In genomic region chr17:82351713-82352488, GRCh38 we compare ENCODE assay signal across 1 cellular context.
A peak's percentile ranks its signal among the peaks of the same experiment; 100 is the strongest.
TF ChIP-seq lines count a peak whose summit lies in the region.

No MANE protein-coding gene starts in this region.

TF ChIP-seq in GM12878, 131 proteins besides CTCF, POLR2A, EP300 and RAD21:
- TF ChIP-seq ZBTB11 (CRISPR knock-in tag; IDR thresholded peaks at IDR 0.05): no peak
- no peak for TF ChIP-seq WRNIP1 (IDR thresholded peaks at IDR 0.05; ENCODE audit: borderline replicate concordance, low read depth, low read length)
- TF ChIP-seq ATF2 (IDR thresholded peaks at IDR 0.05; ENCODE audit: low read length): no peak
- no peak for TF ChIP-seq PKNOX1 (IDR thresholded peaks at IDR 0.05)
- no peak for TF ChIP-seq ZSCAN29 (IDR thresholded peaks at IDR 0.05)
- peak; percentile 22; the same call in 1 of the 2 replicates for TF ChIP-seq ZNF592 (IDR thresholded peaks at IDR 0.05)
- TF ChIP-seq JUND (IDR thresholded peaks at IDR 0.05; ENCODE audit: low read depth, low read length): peak; percentile 33; the same call in 1 of the 2 replicates
- TF ChIP-seq ZZZ3 (IDR thresholded peaks at IDR 0.05; ENCODE audit: control insufficient read depth, insufficient read length, low read depth): no peak
- TF ChIP-seq SRF (IDR thresholded peaks at IDR 0.05; ENCODE audit: low read depth in 2 of 2, low read length in 2 of 2): no peak
- 0 out of 2 replicates have a peak, but pooled peaks have one; percentile 4 for TF ChIP-seq CREB1 (IDR thresholded peaks at IDR 0.05; ENCODE audit: low read depth)
- no peak for TF ChIP-seq MTA3 (IDR thresholded peaks at IDR 0.05; ENCODE audit: borderline replicate concordance, low read length)
- no peak for TF ChIP-seq TBL1XR1 (IDR thresholded peaks at IDR 0.05; ENCODE audit: low read depth, low read length)
- TF ChIP-seq RFX5 (IDR thresholded peaks at IDR 0.05; ENCODE audit: low read depth, low read length): peak; percentile 92
- TF ChIP-seq HCFC1 (IDR thresholded peaks at IDR 0.05; ENCODE audit: low read length): no peak
- no peak for TF ChIP-seq NFYA (IDR thresholded peaks at IDR 0.05; ENCODE audit: borderline replicate concordance, low read depth, low read length)
- TF ChIP-seq MYC (IDR thresholded peaks at IDR 0.05; ENCODE audit: insufficient read depth, insufficient read length, insufficient replicate concordance, low read length, severe bottlenecking): no peak
- no peak for TF ChIP-seq SIX5 (IDR thresholded peaks at IDR 0.05; ENCODE audit: low read depth, low read length, severe bottlenecking)
- no peak for TF ChIP-seq ATF7 (IDR thresholded peaks at IDR 0.05; ENCODE audit: low read depth)
- no peak for TF ChIP-seq RELB (IDR thresholded peaks at IDR 0.05; ENCODE audit: low read depth)
- TF ChIP-seq ZNF274 (IDR thresholded peaks at IDR 0.05; ENCODE audit: insufficient read depth, insufficient read length): no peak
- no peak for TF ChIP-seq SKIL (IDR thresholded peaks at IDR 0.05; ENCODE audit: low read depth, poor library complexity, severe bottlenecking)
- peak; percentile 60; the same call in 1 of the 2 replicates for TF ChIP-seq MAX (IDR thresholded peaks at IDR 0.05; ENCODE audit: low read depth, low read length)
- peak; percentile 97 for TF ChIP-seq SMC3 (IDR thresholded peaks at IDR 0.05; ENCODE audit: borderline replicate concordance, low read length)
- no peak for TF ChIP-seq NR2C2 (IDR thresholded peaks at IDR 0.05; ENCODE audit: borderline replicate concordance, control insufficient read depth, insufficient read length, low read depth)
- no peak for TF ChIP-seq TARDBP (IDR thresholded peaks at IDR 0.05; ENCODE audit: borderline replicate concordance)
- TF ChIP-seq EED (IDR thresholded peaks at IDR 0.05; ENCODE audit: low read depth): no peak
- TF ChIP-seq NR2F1 (conservative IDR thresholded peaks at IDR 0.05): no peak
- peak; percentile 52 to 72; a peak in 3 of 4 replicates for TF ChIP-seq BHLHE40 (IDR thresholded peaks at IDR 0.05; ENCODE audit: borderline replicate concordance in 1 of 2, low read depth in 2 of 2, low read length in 1 of 2)
- 0 out of 2 replicates have a peak, but pooled peaks have one; percentile 20 for TF ChIP-seq MLLT1 (IDR thresholded peaks at IDR 0.05)
- TF ChIP-seq NFXL1 (IDR thresholded peaks at IDR 0.05; ENCODE audit: borderline replicate concordance): no peak
- 0 out of 2 replicates have a peak, but pooled peaks have one; percentile 62 for TF ChIP-seq ESRRA (IDR thresholded peaks at IDR 0.05; ENCODE audit: low read length)
- no peak for TF ChIP-seq CBFB (IDR thresholded peaks at IDR 0.05; ENCODE audit: low read depth)
- no peak for TF ChIP-seq CHD1 (IDR thresholded peaks at IDR 0.05; ENCODE audit: low read depth, low read length)
- no peak for TF ChIP-seq KLF5 (IDR thresholded peaks at IDR 0.05; ENCODE audit: partially characterized antibody)
- peak; percentile 69 for TF ChIP-seq YY1 (IDR thresholded peaks at IDR 0.05; ENCODE audit: low read depth, low read length)
- TF ChIP-seq YBX1 (IDR thresholded peaks at IDR 0.05): no peak
- no peak for TF ChIP-seq ZBTB33 (IDR thresholded peaks at IDR 0.05)
- 0 out of 2 replicates have a peak, but pooled peaks have one; percentile 17 for TF ChIP-seq IRF4 (IDR thresholded peaks at IDR 0.05; ENCODE audit: low read depth, low read length)
- no peak for TF ChIP-seq LARP7 (IDR thresholded peaks at IDR 0.05)
- no peak for TF ChIP-seq ZNF384 (IDR thresholded peaks at IDR 0.05; ENCODE audit: borderline replicate concordance, low read depth, low read length)
- peak; percentile 85; the same call in 1 of the 2 replicates for TF ChIP-seq RB1 (IDR thresholded peaks at IDR 0.05; ENCODE audit: borderline replicate concordance)
- TF ChIP-seq SREBF1 (IDR thresholded peaks at IDR 0.05; ENCODE audit: low read length): no peak
- peak; percentile 52; the same call in 1 of the 2 replicates for TF ChIP-seq STAT1 (conservative IDR thresholded peaks at IDR 0.05)
- TF ChIP-seq NR2C1 (IDR thresholded peaks at IDR 0.05): no peak
- no peak for TF ChIP-seq E2F4 (IDR thresholded peaks at IDR 0.05; ENCODE audit: low read depth, low read length)
